Comparison of ENCODE assay signal across 19 cellular contexts in genomic region chr12:103908877-103909276, GRCh38. TPM values are rescaled to one million over a fixed set of nuclear protein-coding genes. Genes with fewer than 3 reads are reported as not detected.
DNase-seq lines count a peak whose midpoint lies in the region; ATAC-seq, FAIRE-seq and TF ChIP-seq lines count a peak whose summit lies in the region.
"Had no signal": no experiment of that assay in that cellular context is flagged by ENCODE, and none has a peak within 500 bp of the region (broad histone marks: within the 10 kb centered on the region; RNA-seq: fewer than 3 reads in every experiment).

No MANE protein-coding gene starts in this region.

- H3K9me3 Mint-ChIP-seq in MCF 10A (ENCODE audit: unreplicated experiment): no peaks in the 10 kb centered on the region

- no peak overlapping the region for H3K27ac Mint-ChIP-seq in MCF 10A (ENCODE audit: low read depth, unreplicated experiment)
- H3K27ac Mint-ChIP-seq: activated naive CD4-positive, alpha-beta T cell treated with anti-CD3 and anti-CD28 coated beads, Interleukin-2, amount 10 ng/mL, durations not matched to agents 7 days and 5 days had no signal

- H3K36me3 ChIP-seq in breast epithelium (no peaks in the 10 kb centered on the region), brain microvascular endothelial cell (replicated peaks) (no peaks in the 10 kb centered on the region), upper lobe of right lung (no peaks in the 10 kb centered on the region)

- H3K27ac ChIP-seq in breast epithelium: peak overlapping the region; percentile 53 to 66
- H3K27ac ChIP-seq in brain microvascular endothelial cell: no peak overlapping the region
- no peak overlapping the region for H3K27ac ChIP-seq in upper lobe of right lung
- H3K27ac ChIP-seq: psoas muscle had no signal

- no TSS peak for BruUV-seq in MCF 10A (replicated peaks; lab: Mats Ljungman, UMichigan)

- no peak overlapping the region for H3K4me3 Mint-ChIP-seq in MCF 10A (ENCODE audit: unreplicated experiment)
- H3K4me3 Mint-ChIP-seq: activated naive CD4-positive, alpha-beta T cell treated with anti-CD3 and anti-CD28 coated beads, Interleukin-2, amount 10 ng/mL, durations not matched to agents 7 days and 5 days had no signal

- CTCF ChIA-PET in MCF 10A (lab: Yijun Ruan, JAX): interaction anchor here (1.0 to 1.9 kb wide), 2 partner anchors 27 to 200 kb away, joined by 4 to 5 read pairs; no protein-coding TSS in a partner anchor

- no peak for TF ChIP-seq POLR2A in breast epithelium (IDR thresholded peaks at IDR 0.05)

- H3K4me3 ChIP-seq in breast epithelium: no peak overlapping the region
- no peak overlapping the region for H3K4me3 ChIP-seq in brain microvascular endothelial cell (ENCODE audit: low read depth, low read length)
- H3K4me3 ChIP-seq in upper lobe of right lung: no peak overlapping the region
- H3K4me3 ChIP-seq: psoas muscle had no signal

- H3K27me3 Mint-ChIP-seq in MCF 10A (ENCODE audit: insufficient read depth, unreplicated experiment): peaks cover 3% of the 10 kb centered on the region
- H3K27me3 Mint-ChIP-seq: activated naive CD4-positive, alpha-beta T cell treated with anti-CD3 and anti-CD28 coated beads, Interleukin-2, amount 10 ng/mL, durations not matched to agents 7 days and 5 days had no signal

- peaks cover 8% of the 10 kb centered on the region for H3K4me1 Mint-ChIP-seq in MCF 10A (ENCODE audit: insufficient read depth, unreplicated experiment)

- H3K9me3 ChIP-seq in breast epithelium (no peaks in the 10 kb centered on the region), upper lobe of right lung (no peaks in the 10 kb centered on the region)
- H3K9me3 ChIP-seq: psoas muscle had no signal

- intact Hi-C loops in breast epithelium (cut with DNase I; ENCODE audit: low total_unique reads) (no loop called here), MCF 10A (cut with micrococcal nuclease) (no loop called here), upper lobe of right lung (cut with DNase I) (no loop called here)

- POLR2A ChIA-PET in MCF 10A (lab: Yijun Ruan, JAX): no interaction called here

- no peak for FAIRE-seq in D721Med (lab: Jason Lieb, UNC)

- ATAC-seq in upper lobe of right lung (peak; percentile 78), HG02763 (IDR thresholded peaks at IDR 0.05; ENCODE audit: unreplicated experiment) (no peak)
- ATAC-seq: psoas muscle; Right ventricle myocardium inferior; stimulated activated naive CD8-positive, alpha-beta T cell treated with anti-CD3 and anti-CD28 coated beads, Interleukin-15, Interleukin-2, amounts not matched to agents 100 U/mL and 50 U/mL, for 24 hours had no signal

- H3K27me3 ChIP-seq in breast epithelium (no peaks in the 10 kb centered on the region), brain microvascular endothelial cell (replicated peaks) (no peaks in the 10 kb centered on the region), upper lobe of right lung (no peaks in the 10 kb centered on the region)

- H3K4me1 ChIP-seq in breast epithelium: no peaks in the 10 kb centered on the region
- no peaks in the 10 kb centered on the region for H3K4me1 ChIP-seq in upper lobe of right lung

- DNase-seq in breast epithelium (ENCODE audit: low spot score in 2 of 2) (no peak), MCF 10A (ENCODE audit: unreplicated experiment) (no peak), brain microvascular endothelial cell (peak; percentile 47), iris pigment epithelial cell (ENCODE audit: low read depth) (peak; percentile 56), upper lobe of right lung (no peak), D721Med (ENCODE audit: insufficient read length, low spot score) (no peak), dermis blood vessel endothelial cell (no peak)
- DNase-seq: activated CD4-positive, alpha-beta T cell treated with anti-CD3 and anti-CD28 coated beads for 1 hour; activated naive CD4-positive, alpha-beta T cell treated with anti-CD3 and anti-CD28 coated beads, Interleukin-2, amount 10 ng/mL, durations not matched to agents 7 days and 5 days; central memory CD4-positive, alpha-beta T cell; Karpas-422; kidney glomerular epithelial cell; NCI-H1436; NCI-H2227 treated with DMSO at 0.1 percent for 48 hours; psoas muscle; stimulated activated CD4-positive, alpha-beta T cell treated with anti-CD3 and anti-CD28 coated beads, Interleukin-12 subunit alpha, Interleukin-12 subunit beta, amount 100 ng/mL, for 4 hours; stimulated activated naive CD8-positive, alpha-beta T cell treated with anti-CD3 and anti-CD28 coated beads, Interleukin-15, Interleukin-2, amounts not matched to agents 100 U/mL and 50 U/mL, for 24 hours had no signal

- no peak for TF ChIP-seq CTCF in breast epithelium (IDR thresholded peaks at IDR 0.05)
- TF ChIP-seq CTCF in MCF 10A (IDR thresholded peaks at IDR 0.05; ENCODE audit: unreplicated experiment): no peak
- no peak for TF ChIP-seq CTCF in brain microvascular endothelial cell (IDR thresholded peaks at IDR 0.05; ENCODE audit: low read depth, low read length, missing control alignments)
- no peak for TF ChIP-seq CTCF in upper lobe of right lung (IDR thresholded peaks at IDR 0.05)
- no peak for TF ChIP-seq CTCF in D721Med (IDR thresholded peaks at IDR 0.05; ENCODE audit: insufficient read depth, missing control alignments)

- in situ Hi-C loops in brain microvascular endothelial cell (cut with HindIII; ENCODE audit: low pct_ligation_motif_present, low sequenced_read_pairs): no loop called here

- no peaks in the 10 kb centered on the region for H3K36me3 Mint-ChIP-seq in MCF 10A (ENCODE audit: insufficient read depth, unreplicated experiment)
- H3K36me3 Mint-ChIP-seq: activated naive CD4-positive, alpha-beta T cell treated with anti-CD3 and anti-CD28 coated beads, Interleukin-2, amount 10 ng/mL, durations not matched to agents 7 days and 5 days had no signal

RNA-seq across cellular contexts. Expression of gene HSP90B1, which starts 21.3 kb away (rescaled TPM):
- total RNA-seq in breast epithelium: 100 to 1,000 TPM; 341 to 456 (median 362) TPM
- 1,052 and 1,334 TPM in 2 replicates for total RNA-seq in MCF 10A (2022)
- total RNA-seq in upper lobe of right lung: 676 TPM
- 932 and 1,739 TPM in 2 replicates for total RNA-seq in dermis blood vessel endothelial cell

RNA-seq across cellular contexts. Expression of gene TDG, which starts 56.8 kb away (rescaled TPM):
- total RNA-seq in breast epithelium: 10 to 100 TPM; 14.4 to 37.5 (median 29.8) TPM
- 31.6 and 31.8 TPM in 2 replicates for total RNA-seq in MCF 10A (2022)
- total RNA-seq in upper lobe of right lung: 18.1 TPM
- total RNA-seq in dermis blood vessel endothelial cell: 30.5 and 30.8 TPM in 2 replicates

Comparison
In these comparisons a context has a peak if more than half of its experiments do, and no peak if none do; other contexts are left out.
1. DNase-seq: peak in brain microvascular endothelial cell (single experiment) and iris pigment epithelial cell (single experiment); none in breast epithelium (0 of 2), MCF 10A (single experiment), upper lobe of right lung (single experiment), D721Med (single experiment) and dermis blood vessel endothelial cell (single experiment).
2. H3K27ac ChIP-seq: peak in breast epithelium (2 of 2); none in brain microvascular endothelial cell (single experiment) and upper lobe of right lung (single experiment).